ENCODE assay signal across 1 cellular context in genomic region chr7:49771427-49772176, GRCh38.
A peak's percentile ranks its signal among the peaks of the same experiment; 100 is the strongest.
TF ChIP-seq lines count a peak whose summit lies in the region.

No MANE protein-coding gene starts in this region.

TF ChIP-seq in GM12878, 131 proteins besides CTCF, POLR2A, EP300 and RAD21 (continued from another document and continues in another):
- TF ChIP-seq, protein P1, sequence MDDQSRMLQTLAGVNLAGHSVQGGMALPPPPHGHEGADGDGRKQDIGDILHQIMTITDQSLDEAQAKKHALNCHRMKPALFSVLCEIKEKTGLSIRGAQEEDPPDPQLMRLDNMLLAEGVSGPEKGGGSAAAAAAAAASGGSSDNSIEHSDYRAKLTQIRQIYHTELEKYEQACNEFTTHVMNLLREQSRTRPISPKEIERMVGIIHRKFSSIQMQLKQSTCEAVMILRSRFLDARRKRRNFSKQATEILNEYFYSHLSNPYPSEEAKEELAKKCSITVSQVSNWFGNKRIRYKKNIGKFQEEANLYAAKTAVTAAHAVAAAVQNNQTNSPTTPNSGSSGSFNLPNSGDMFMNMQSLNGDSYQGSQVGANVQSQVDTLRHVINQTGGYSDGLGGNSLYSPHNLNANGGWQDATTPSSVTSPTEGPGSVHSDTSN (IDR thresholded peaks at IDR 0.05; ENCODE audit: insufficient replicate concordance, low read depth, low read length): no peak
- TF ChIP-seq, protein P2, sequence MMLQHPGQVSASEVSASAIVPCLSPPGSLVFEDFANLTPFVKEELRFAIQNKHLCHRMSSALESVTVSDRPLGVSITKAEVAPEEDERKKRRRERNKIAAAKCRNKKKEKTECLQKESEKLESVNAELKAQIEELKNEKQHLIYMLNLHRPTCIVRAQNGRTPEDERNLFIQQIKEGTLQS (IDR thresholded peaks at IDR 0.05; ENCODE audit: borderline replicate concordance, extremely low read depth, low read depth, low read length): no peak
- no peak for TF ChIP-seq PAX5 (IDR thresholded peaks at IDR 0.05; ENCODE audit: borderline replicate concordance, low read depth, low read length)
- no peak for TF ChIP-seq SIX5 (IDR thresholded peaks at IDR 0.05; ENCODE audit: low read depth, low read length, severe bottlenecking)
- TF ChIP-seq SMAD1 (IDR thresholded peaks at IDR 0.05; ENCODE audit: low read depth, partially characterized antibody): no peak
- TF ChIP-seq KAT2A (conservative IDR thresholded peaks at IDR 0.05; ENCODE audit: control insufficient read depth, low read depth, low read length): no peak
- TF ChIP-seq E2F8 (IDR thresholded peaks at IDR 0.05; ENCODE audit: low read depth, partially characterized antibody): no peak
- TF ChIP-seq ZNF217 (IDR thresholded peaks at IDR 0.05): peak; percentile 66
- TF ChIP-seq, protein P3, sequence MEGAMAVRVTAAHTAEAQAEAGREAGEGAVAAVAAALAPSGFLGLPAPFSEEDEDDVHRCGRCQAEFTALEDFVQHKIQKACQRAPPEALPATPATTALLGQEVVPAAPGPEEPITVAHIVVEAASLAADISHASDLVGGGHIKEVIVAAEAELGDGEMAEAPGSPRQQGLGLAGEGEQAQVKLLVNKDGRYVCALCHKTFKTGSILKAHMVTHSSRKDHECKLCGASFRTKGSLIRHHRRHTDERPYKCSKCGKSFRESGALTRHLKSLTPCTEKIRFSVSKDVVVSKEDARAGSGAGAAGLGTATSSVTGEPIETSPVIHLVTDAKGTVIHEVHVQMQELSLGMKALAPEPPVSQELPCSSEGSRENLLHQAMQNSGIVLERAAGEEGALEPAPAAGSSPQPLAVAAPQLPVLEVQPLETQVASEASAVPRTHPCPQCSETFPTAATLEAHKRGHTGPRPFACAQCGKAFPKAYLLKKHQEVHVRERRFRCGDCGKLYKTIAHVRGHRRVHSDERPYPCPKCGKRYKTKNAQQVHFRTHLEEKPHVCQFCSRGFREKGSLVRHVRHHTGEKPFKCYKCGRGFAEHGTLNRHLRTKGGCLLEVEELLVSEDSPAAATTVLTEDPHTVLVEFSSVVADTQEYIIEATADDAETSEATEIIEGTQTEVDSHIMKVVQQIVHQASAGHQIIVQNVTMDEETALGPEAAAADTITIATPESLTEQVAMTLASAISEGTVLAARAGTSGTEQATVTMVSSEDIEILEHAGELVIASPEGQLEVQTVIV (IDR thresholded peaks at IDR 0.05; ENCODE audit: borderline replicate concordance, partially characterized antibody): no peak
- peak; percentile 71 for TF ChIP-seq MYB (IDR thresholded peaks at IDR 0.05; ENCODE audit: borderline replicate concordance, low read depth, low read length)
- no peak for TF ChIP-seq ZNF207 (IDR thresholded peaks at IDR 0.05; ENCODE audit: borderline replicate concordance)
- no peak for TF ChIP-seq TARDBP (IDR thresholded peaks at IDR 0.05; ENCODE audit: borderline replicate concordance)
- peak; percentile 83 for TF ChIP-seq DPF2 (IDR thresholded peaks at IDR 0.05)
- TF ChIP-seq IKZF1 (conservative IDR thresholded peaks at IDR 0.05): peak; percentile 62
- peak; percentile 88 for TF ChIP-seq RUNX3 (IDR thresholded peaks at IDR 0.05; ENCODE audit: low read length)
- TF ChIP-seq BMI1 (IDR thresholded peaks at IDR 0.05; ENCODE audit: borderline replicate concordance): peak; percentile 69
- peak; percentile 70 for TF ChIP-seq RELB (IDR thresholded peaks at IDR 0.05; ENCODE audit: low read depth)
- TF ChIP-seq, protein P4, sequence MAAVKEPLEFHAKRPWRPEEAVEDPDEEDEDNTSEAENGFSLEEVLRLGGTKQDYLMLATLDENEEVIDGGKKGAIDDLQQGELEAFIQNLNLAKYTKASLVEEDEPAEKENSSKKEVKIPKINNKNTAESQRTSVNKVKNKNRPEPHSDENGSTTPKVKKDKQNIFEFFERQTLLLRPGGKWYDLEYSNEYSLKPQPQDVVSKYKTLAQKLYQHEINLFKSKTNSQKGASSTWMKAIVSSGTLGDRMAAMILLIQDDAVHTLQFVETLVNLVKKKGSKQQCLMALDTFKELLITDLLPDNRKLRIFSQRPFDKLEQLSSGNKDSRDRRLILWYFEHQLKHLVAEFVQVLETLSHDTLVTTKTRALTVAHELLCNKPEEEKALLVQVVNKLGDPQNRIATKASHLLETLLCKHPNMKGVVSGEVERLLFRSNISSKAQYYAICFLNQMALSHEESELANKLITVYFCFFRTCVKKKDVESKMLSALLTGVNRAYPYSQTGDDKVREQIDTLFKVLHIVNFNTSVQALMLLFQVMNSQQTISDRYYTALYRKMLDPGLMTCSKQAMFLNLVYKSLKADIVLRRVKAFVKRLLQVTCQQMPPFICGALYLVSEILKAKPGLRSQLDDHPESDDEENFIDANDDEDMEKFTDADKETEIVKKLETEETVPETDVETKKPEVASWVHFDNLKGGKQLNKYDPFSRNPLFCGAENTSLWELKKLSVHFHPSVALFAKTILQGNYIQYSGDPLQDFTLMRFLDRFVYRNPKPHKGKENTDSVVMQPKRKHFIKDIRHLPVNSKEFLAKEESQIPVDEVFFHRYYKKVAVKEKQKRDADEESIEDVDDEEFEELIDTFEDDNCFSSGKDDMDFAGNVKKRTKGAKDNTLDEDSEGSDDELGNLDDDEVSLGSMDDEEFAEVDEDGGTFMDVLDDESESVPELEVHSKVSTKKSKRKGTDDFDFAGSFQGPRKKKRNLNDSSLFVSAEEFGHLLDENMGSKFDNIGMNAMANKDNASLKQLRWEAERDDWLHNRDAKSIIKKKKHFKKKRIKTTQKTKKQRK (IDR thresholded peaks at IDR 0.05; ENCODE audit: low read depth, low read length): no peak
- no peak for TF ChIP-seq TAF1 (IDR thresholded peaks at IDR 0.05; ENCODE audit: borderline replicate concordance, low read depth, low read length)
- no peak for TF ChIP-seq SMARCA5 (IDR thresholded peaks at IDR 0.05)
- TF ChIP-seq NBN (IDR thresholded peaks at IDR 0.05): 0 out of 2 replicates have a peak, but pooled peaks have one; percentile 59
- peak; percentile 73 for TF ChIP-seq MEF2B (IDR thresholded peaks at IDR 0.05; ENCODE audit: partially characterized antibody, poor library complexity, severe bottlenecking)
- TF ChIP-seq, protein P5, sequence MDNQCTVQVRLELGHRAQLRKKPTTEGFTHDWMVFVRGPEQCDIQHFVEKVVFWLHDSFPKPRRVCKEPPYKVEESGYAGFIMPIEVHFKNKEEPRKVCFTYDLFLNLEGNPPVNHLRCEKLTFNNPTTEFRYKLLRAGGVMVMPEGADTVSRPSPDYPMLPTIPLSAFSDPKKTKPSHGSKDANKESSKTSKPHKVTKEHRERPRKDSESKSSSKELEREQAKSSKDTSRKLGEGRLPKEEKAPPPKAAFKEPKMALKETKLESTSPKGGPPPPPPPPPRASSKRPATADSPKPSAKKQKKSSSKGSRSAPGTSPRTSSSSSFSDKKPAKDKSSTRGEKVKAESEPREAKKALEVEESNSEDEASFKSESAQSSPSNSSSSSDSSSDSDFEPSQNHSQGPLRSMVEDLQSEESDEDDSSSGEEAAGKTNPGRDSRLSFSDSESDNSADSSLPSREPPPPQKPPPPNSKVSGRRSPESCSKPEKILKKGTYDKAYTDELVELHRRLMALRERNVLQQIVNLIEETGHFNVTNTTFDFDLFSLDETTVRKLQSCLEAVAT (IDR thresholded peaks at IDR 0.05): 0 out of 2 replicates have a peak, but pooled peaks have one; percentile 36
- no peak for TF ChIP-seq TCF7 (IDR thresholded peaks at IDR 0.05; ENCODE audit: borderline replicate concordance)
- no peak for TF ChIP-seq IRF5 (IDR thresholded peaks at IDR 0.05; ENCODE audit: borderline replicate concordance)
- TF ChIP-seq CUX1 (IDR thresholded peaks at IDR 0.05; ENCODE audit: insufficient replicate concordance, low read depth, low read length): no peak
- TF ChIP-seq NR2C1 (IDR thresholded peaks at IDR 0.05): no peak
- TF ChIP-seq STAT3 (IDR thresholded peaks at IDR 0.05; ENCODE audit: low read depth, low read length): no peak
- TF ChIP-seq ZSCAN29 (IDR thresholded peaks at IDR 0.05): no peak
- no peak for TF ChIP-seq ZZZ3 (IDR thresholded peaks at IDR 0.05; ENCODE audit: control insufficient read depth, insufficient read length, low read depth)
